Comparison of ENCODE assay signal across 7 cellular contexts in the genomic region with DNA sequence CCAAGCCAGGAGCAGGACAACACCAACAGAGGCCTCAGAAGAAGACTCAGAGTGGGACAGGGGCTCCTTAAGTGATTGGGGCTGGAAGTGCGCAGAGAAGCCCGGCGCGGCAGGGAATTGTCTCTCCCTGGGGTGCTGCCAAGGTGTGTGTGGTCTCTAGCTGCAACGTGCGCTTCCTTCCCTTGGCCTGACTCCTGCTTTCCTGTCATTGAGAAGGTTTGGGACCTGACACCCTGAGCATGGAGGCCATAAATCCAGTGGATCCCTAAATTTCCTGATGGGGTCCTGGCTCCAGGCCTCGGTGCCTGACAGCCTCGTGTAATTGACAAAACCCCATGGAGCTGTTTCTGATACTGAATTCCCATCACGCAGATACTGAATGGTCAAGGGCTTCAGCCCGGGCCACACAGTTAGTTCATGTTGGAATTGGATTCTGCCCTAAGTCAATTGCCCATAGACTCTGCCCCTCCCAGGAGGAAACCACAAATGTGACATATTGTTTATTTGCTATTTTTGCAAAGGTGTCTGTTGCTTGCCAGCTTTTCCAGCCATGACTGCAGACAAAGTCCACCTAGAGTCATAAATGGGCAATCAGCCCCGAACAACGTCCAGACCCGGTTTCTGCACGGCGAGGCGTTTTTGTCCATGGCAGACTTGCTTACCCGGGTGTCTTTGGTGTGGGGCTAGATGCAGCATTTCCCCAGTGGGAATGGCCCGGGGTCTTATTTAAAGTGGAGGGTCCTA. TPM values are rescaled to one million over a fixed set of nuclear protein-coding genes. Genes with fewer than 3 reads are reported as not detected.
DNase-seq lines count a peak whose midpoint lies in the region; ATAC-seq, FAIRE-seq and TF ChIP-seq lines count a peak whose summit lies in the region.
"Not testable (repeated sequence)": the region's sequence is repeated elsewhere in the genome, so short reads cannot be mapped to it uniquely, and the experiment has no call there.

No MANE protein-coding gene starts in this region.

- WGBS in mesenchymal stem cell = 96% methylated on average over 18 of the region's 18 CpGs
- 31 to 64% (median 43%) methylated on average over 18 of the region's 18 CpGs for WGBS in small intestine, 3 donors

- not testable (repeated sequence) for H2BK5ac ChIP-seq in mesenchymal stem cell (ENCODE audit: low read depth, low read length, poor library complexity, severe bottlenecking)

- FAIRE-seq in small intestine (lab: Jason Lieb, UNC) = not testable (repeated sequence)

- H3K27ac ChIP-seq in CD8-positive, alpha-beta memory T cell (ENCODE audit: low read depth, low read length); mesenchymal stem cell (ENCODE audit: low read length, poor library complexity, severe bottlenecking): not testable (repeated sequence)
- peak overlapping the region; percentile 67 for H3K27ac ChIP-seq in colonic mucosa
- peak overlapping the region; percentile 63 for H3K27ac ChIP-seq in small intestine (ENCODE audit: low read depth in 1 of 2, low read length in 1 of 2)

- H2BK15ac ChIP-seq in mesenchymal stem cell (ENCODE audit: low read depth, poor library complexity, severe bottlenecking) = not testable (repeated sequence)

- H4K8ac ChIP-seq in mesenchymal stem cell (ENCODE audit: low read length) = not testable (repeated sequence)

- not testable (repeated sequence) for H3K14ac ChIP-seq in mesenchymal stem cell (ENCODE audit: low read length in 2 of 2)

- not testable (repeated sequence) for H2BK12ac ChIP-seq in mesenchymal stem cell (ENCODE audit: low read length in 2 of 2)

- H3K4me1 Mint-ChIP-seq in CD8-positive, alpha-beta memory T cell = peaks cover 39 to 45% (median 40%) of the 10 kb centered on the region in 3 donors
- peaks cover 37% of the 10 kb centered on the region for H3K4me1 Mint-ChIP-seq in activated B cell treated with CpG ODN at 0.5 μM for 24 hours
- H3K4me1 Mint-ChIP-seq in neural crest cell = not testable (repeated sequence)

- CTCF ChIA-PET in CD8-positive, alpha-beta memory T cell (lab: Charles Lee); activated B cell treated with CpG ODN at 0.5 μM for 24 hours (lab: Charles Lee): not testable (repeated sequence)

- DNase-seq in CD8-positive, alpha-beta memory T cell; activated B cell treated with CpG ODN at 0.5 μM for 24 hours; mesenchymal stem cell; neural crest cell (ENCODE audit: low read depth, low spot score): not testable (repeated sequence)
- DNase-seq in colonic mucosa (peak; percentile 58), left colon (peak; percentile 65 to 76), small intestine (peak; percentile 85)

- not testable (repeated sequence) for H3K36me3 ChIP-seq in CD8-positive, alpha-beta memory T cell (ENCODE audit: insufficient read depth, low read length); colonic mucosa; mesenchymal stem cell (ENCODE audit: control insufficient read depth in 1 of 2, insufficient read depth in 2 of 2, low read depth in 1 of 2, low read length in 2 of 2); small intestine (ENCODE audit: control insufficient read depth in 2 of 2, insufficient read depth in 2 of 2, low read length in 2 of 2)

- TF ChIP-seq CTCF in activated B cell treated with CpG ODN at 0.5 μM for 24 hours (IDR thresholded peaks at IDR 0.05); colonic mucosa (IDR thresholded peaks at IDR 0.05); neural crest cell (conservative IDR thresholded peaks at IDR 0.05): not testable (repeated sequence)

- not testable (repeated sequence) for H2AK5ac ChIP-seq in mesenchymal stem cell (ENCODE audit: low read length, severe bottlenecking)

- H2BK120ac ChIP-seq in mesenchymal stem cell (ENCODE audit: low read depth, low read length) = not testable (repeated sequence)

- H3K27me3 Mint-ChIP-seq in CD8-positive, alpha-beta memory T cell; neural crest cell (ENCODE audit: low read depth): not testable (repeated sequence)
- peaks cover 33% of the 10 kb centered on the region for H3K27me3 Mint-ChIP-seq in activated B cell treated with CpG ODN at 0.5 μM for 24 hours

- not testable (repeated sequence) for H3K9me3 Mint-ChIP-seq in CD8-positive, alpha-beta memory T cell; activated B cell treated with CpG ODN at 0.5 μM for 24 hours; neural crest cell

- not testable (repeated sequence) for H3K4me2 ChIP-seq in mesenchymal stem cell (ENCODE audit: low read length, poor library complexity, severe bottlenecking)

- H3K79me1 ChIP-seq in mesenchymal stem cell (replicated peaks; ENCODE audit: low read length, poor library complexity, severe bottlenecking) = not testable (repeated sequence)

- H3K4me3 ChIP-seq in CD8-positive, alpha-beta memory T cell (ENCODE audit: low read length); colonic mucosa; mesenchymal stem cell (ENCODE audit: insufficient read depth in 1 of 2, low read depth in 1 of 2, low read length in 2 of 2); small intestine (ENCODE audit: low read depth in 1 of 2, low read length in 2 of 2): not testable (repeated sequence)

- H3K27ac Mint-ChIP-seq in CD8-positive, alpha-beta memory T cell = peak overlapping the region in 7 of 8 donors; percentile 51 to 92 (median 81)
- peak overlapping the region; percentile 68 for H3K27ac Mint-ChIP-seq in activated B cell treated with CpG ODN at 0.5 μM for 24 hours
- peak overlapping the region; percentile 67 for H3K27ac Mint-ChIP-seq in neural crest cell (ENCODE audit: unreplicated experiment)

- peak overlapping the region; percentile 11 for H4K91ac ChIP-seq in mesenchymal stem cell (ENCODE audit: low read length)

- POLR2A ChIA-PET in CD8-positive, alpha-beta memory T cell (lab: Charles Lee) = not testable (repeated sequence)
- POLR2A ChIA-PET in activated B cell treated with CpG ODN at 0.5 μM for 24 hours (lab: Charles Lee) = interaction anchor here (0.8 to 1.0 kb wide), 2 partner anchors 33 to 109 kb away, joined by 4 to 5 read pairs; no protein-coding TSS in a partner anchor

- not testable (repeated sequence) for H3K4ac ChIP-seq in mesenchymal stem cell (ENCODE audit: low read depth in 1 of 2, low read length in 2 of 2)

- intact Hi-C loops in activated B cell treated with CpG ODN at 0.5 μM for 24 hours (cut with micrococcal nuclease) = loop anchor here (2.0 to 10.0 kb wide), 6 partner anchors 140 to 1942 kb away; partner anchors contain the start of genes BANP and C16orf74
- intact Hi-C loops in colonic mucosa (cut with DNase I); left colon (cut with DNase I, micrococcal nuclease): not testable (repeated sequence)

- H3K36me3 Mint-ChIP-seq in CD8-positive, alpha-beta memory T cell; activated B cell treated with CpG ODN at 0.5 μM for 24 hours (ENCODE audit: low read depth); neural crest cell (ENCODE audit: low read depth): not testable (repeated sequence)

- H3K4me3 Mint-ChIP-seq in CD8-positive, alpha-beta memory T cell = peak overlapping the region in 6 of 7 donors; percentile 23 to 85 (median 60)
- H3K4me3 Mint-ChIP-seq in activated B cell treated with CpG ODN at 0.5 μM for 24 hours = peak overlapping the region; percentile 52
- not testable (repeated sequence) for H3K4me3 Mint-ChIP-seq in neural crest cell

- H3K9me3 ChIP-seq in CD8-positive, alpha-beta memory T cell (ENCODE audit: low read length); colonic mucosa; mesenchymal stem cell (ENCODE audit: control insufficient read depth, low read length); small intestine (ENCODE audit: control insufficient read depth, low read depth): not testable (repeated sequence)

- not testable (repeated sequence) for H2AFZ ChIP-seq in mesenchymal stem cell (ENCODE audit: low read depth, low read length)

- not testable (repeated sequence) for ATAC-seq in activated B cell treated with CpG ODN at 0.5 μM for 24 hours (ENCODE audit: low read depth)
- peak; percentile 71 for ATAC-seq in left colon

- not testable (repeated sequence) for H3K23ac ChIP-seq in mesenchymal stem cell (ENCODE audit: low read length in 2 of 2)

- H3K4me1 ChIP-seq in CD8-positive, alpha-beta memory T cell (ENCODE audit: insufficient read depth, low read length) = peaks cover 21% of the 10 kb centered on the region
- peaks cover 12% of the 10 kb centered on the region for H3K4me1 ChIP-seq in colonic mucosa
- H3K4me1 ChIP-seq in mesenchymal stem cell (ENCODE audit: control insufficient read depth, insufficient read depth, low read depth, low read length); small intestine (ENCODE audit: control insufficient read depth in 2 of 2, insufficient read depth in 1 of 2, low read depth in 1 of 2, low read length in 1 of 2): not testable (repeated sequence)

- peak overlapping the region in 1 of 2 donors; percentile 62 for H3K9ac ChIP-seq in colonic mucosa (ENCODE audit: low read depth in 2 of 2, low read length in 2 of 2)
- H3K9ac ChIP-seq in mesenchymal stem cell (ENCODE audit: low read length) = not testable (repeated sequence)

- H3K27me3 ChIP-seq in CD8-positive, alpha-beta memory T cell (ENCODE audit: insufficient read depth, low read length, poor library complexity, severe bottlenecking); colonic mucosa; mesenchymal stem cell (ENCODE audit: control insufficient read depth in 1 of 2, insufficient read depth in 1 of 2, low read length in 2 of 2); small intestine (ENCODE audit: control insufficient read depth in 2 of 2, insufficient read depth in 2 of 2, low read length in 2 of 2): not testable (repeated sequence)

- H3K18ac ChIP-seq in mesenchymal stem cell (ENCODE audit: low read depth in 1 of 2, low read length in 2 of 2) = not testable (repeated sequence)

RNA-seq across cellular contexts. Expression of gene ZCCHC14, which starts 4.4 kb away (rescaled TPM):
- total RNA-seq in CD8-positive, alpha-beta memory T cell = 1 to 10 TPM; 6.1 to 6.2 TPM
- polyA plus RNA-seq in CD8-positive, alpha-beta memory T cell = 0.77 TPM
- 3.4 and 3.8 TPM in 2 replicates for total RNA-seq in activated B cell treated with CpG ODN at 0.5 μM for 24 hours
- total RNA-seq in colonic mucosa = 10 to 100 TPM; 24.5 to 24.6 TPM
- 10 to 100 TPM; 30.3 to 30.7 TPM for total RNA-seq in left colon
- polyA plus RNA-seq in mesenchymal stem cell (2013, experiment 1 of 2) = 24.1 TPM
- polyA plus RNA-seq in mesenchymal stem cell (2013, experiment 2 of 2) = 23.5 TPM
- total RNA-seq in neural crest cell = 45.5 and 46.9 TPM in 2 replicates
- 10 to 100 TPM in 2 of 3 donors, 1 to 10 TPM in 1; 9.2 to 14.6 (median 11.6) TPM for polyA plus RNA-seq in small intestine
